ENCODE assay signal across 1 cellular context in genomic region chr11:8342821-8343681, GRCh38.
TF ChIP-seq lines count a peak whose summit lies in the region.

No MANE protein-coding gene starts in this region.

TF ChIP-seq in GM12878, 131 proteins besides CTCF, POLR2A, EP300 and RAD21 (continued from another document and continues in another):
- TF ChIP-seq NR2F1 (conservative IDR thresholded peaks at IDR 0.05) (0 out of 2 replicates have a peak, but pooled peaks have one; percentile 27), JUND (IDR thresholded peaks at IDR 0.05; ENCODE audit: low read depth, low read length) (no peak), IKZF1 (conservative IDR thresholded peaks at IDR 0.05) (peak; percentile 76), SREBF1 (IDR thresholded peaks at IDR 0.05; ENCODE audit: low read length) (no peak), HCFC1 (IDR thresholded peaks at IDR 0.05; ENCODE audit: low read length) (no peak), NFYA (IDR thresholded peaks at IDR 0.05; ENCODE audit: borderline replicate concordance, low read depth, low read length) (no peak), ATF7 (IDR thresholded peaks at IDR 0.05; ENCODE audit: low read depth) (peak; percentile 31; the same call in 1 of the 2 replicates), POLR2AphosphoS5 (IDR thresholded peaks at IDR 0.05; ENCODE audit: low read length) (no peak), MEF2A (IDR thresholded peaks at IDR 0.05; ENCODE audit: insufficient read depth, low read depth, low read length) (no peak), ATF2 (IDR thresholded peaks at IDR 0.05; ENCODE audit: low read length) (no peak), HDAC6 (IDR thresholded peaks at IDR 0.05; ENCODE audit: unreplicated experiment) (no peak), IKZF2 (IDR thresholded peaks at IDR 0.05) (peak; percentile 73 to 85), ATF3 (IDR thresholded peaks at IDR 0.05; ENCODE audit: borderline replicate concordance, extremely low read depth, low read depth, low read length) (no peak), RB1 (IDR thresholded peaks at IDR 0.05; ENCODE audit: borderline replicate concordance) (peak; percentile 59; the same call in 1 of the 2 replicates), MAX (IDR thresholded peaks at IDR 0.05; ENCODE audit: low read depth, low read length) (no peak), ZNF622 (IDR thresholded peaks at IDR 0.05) (no peak), CHD1 (IDR thresholded peaks at IDR 0.05; ENCODE audit: low read depth, low read length) (no peak), SMAD1 (IDR thresholded peaks at IDR 0.05; ENCODE audit: low read depth, partially characterized antibody) (no peak), KAT2A (conservative IDR thresholded peaks at IDR 0.05; ENCODE audit: control insufficient read depth, low read depth, low read length) (no peak), NFIC (IDR thresholded peaks at IDR 0.05; ENCODE audit: low read depth, low read length) (no peak), ZNF592 (IDR thresholded peaks at IDR 0.05) (no peak), CUX1 (IDR thresholded peaks at IDR 0.05; ENCODE audit: insufficient replicate concordance, low read depth, low read length) (no peak), ZBTB4 (CRISPR knock-in tag; IDR thresholded peaks at IDR 0.05) (no peak), E2F4 (IDR thresholded peaks at IDR 0.05; ENCODE audit: low read depth, low read length) (no peak), RUNX3 (IDR thresholded peaks at IDR 0.05; ENCODE audit: low read length) (peak; percentile 72), ZNF217 (IDR thresholded peaks at IDR 0.05) (no peak), IRF5 (IDR thresholded peaks at IDR 0.05; ENCODE audit: borderline replicate concordance) (no peak), MTA3 (IDR thresholded peaks at IDR 0.05; ENCODE audit: borderline replicate concordance, low read length) (no peak), RCOR1 (conservative IDR thresholded peaks at IDR 0.05; ENCODE audit: low read depth, low read length) (no peak), FOXK2 (IDR thresholded peaks at IDR 0.05) (no peak), SREBF2 (IDR thresholded peaks at IDR 0.05; ENCODE audit: low read length) (no peak), CBFB (IDR thresholded peaks at IDR 0.05; ENCODE audit: low read depth) (no peak), TCF3 (IDR thresholded peaks at IDR 0.05; ENCODE audit: borderline replicate concordance, insufficient read depth, low read depth, low read length) (no peak), E2F8 (IDR thresholded peaks at IDR 0.05; ENCODE audit: low read depth, partially characterized antibody) (no peak), NBN (IDR thresholded peaks at IDR 0.05) (peak; percentile 67), YBX1 (IDR thresholded peaks at IDR 0.05) (no peak), MYB (IDR thresholded peaks at IDR 0.05; ENCODE audit: borderline replicate concordance, low read depth, low read length) (no peak), POU2F2 (IDR thresholded peaks at IDR 0.05; ENCODE audit: borderline replicate concordance, low read depth, low read length) (no peak), GATAD2B (conservative IDR thresholded peaks at IDR 0.05; ENCODE audit: low read depth) (peak; percentile 78), CHD2 (IDR thresholded peaks at IDR 0.05; ENCODE audit: borderline replicate concordance, low read depth, low read length) (no peak), STAT3 (IDR thresholded peaks at IDR 0.05; ENCODE audit: low read depth, low read length) (no peak), YY1 (IDR thresholded peaks at IDR 0.05; ENCODE audit: low read depth, low read length) (no peak), BHLHE40 (IDR thresholded peaks at IDR 0.05; ENCODE audit: borderline replicate concordance in 1 of 2, low read depth in 2 of 2, low read length in 1 of 2) (peak; percentile 60 to 87; a peak in 3 of 4 replicates), BACH1 (IDR thresholded peaks at IDR 0.05; ENCODE audit: borderline replicate concordance) (no peak), SP1 (IDR thresholded peaks at IDR 0.05; ENCODE audit: low read depth, low read length) (no peak), MYC (IDR thresholded peaks at IDR 0.05; ENCODE audit: insufficient read depth, insufficient read length, insufficient replicate concordance, low read length, severe bottlenecking) (no peak)
